ENCODE assay signal across 19 cellular contexts in genomic region chr1:2968471-2968881, GRCh38. TPM values are rescaled to one million over a fixed set of nuclear protein-coding genes. Genes with fewer than 3 reads are reported as not detected.
DNase-seq lines count a peak whose midpoint lies in the region; ATAC-seq lines count a peak whose summit lies in the region.
"Had no signal": no experiment of that assay in that cellular context is flagged by ENCODE, and none has a peak within 500 bp of the region (broad histone marks: within the 10 kb centered on the region; RNA-seq: fewer than 3 reads in every experiment).

No MANE protein-coding gene starts in this region.

- H3K27ac ChIP-seq in cingulate gyrus (ENCODE audit: low read depth, low read length) = peak overlapping the region; percentile 89
- H3K27ac ChIP-seq: KMS-11, parathyroid adenoma had no signal

- DNase-seq in DMS153 (lab: John Stamatoyannopoulos, UW) (peak; percentile 83), medulla oblongata (ENCODE audit: extremely low spot score) (peak; percentile 87), sciatic nerve (ENCODE audit: low spot score) (peak; percentile 65), cerebellar cortex (ENCODE audit: low spot score) (no peak), NCI-H1694 (lab: John Stamatoyannopoulos, UW) (no peak)
- DNase-seq in activated naive CD4-positive, alpha-beta T cell treated with anti-CD3 and anti-CD28 coated beads, Interleukin-2, amount 50 U/mL, for 16 hours = no peak
- no peak for DNase-seq in stimulated activated naive CD4-positive, alpha-beta T cell (lab: John Stamatoyannopoulos, UW)
- DNase-seq: activated CD4-positive, alpha-beta T cell treated with anti-CD3 and anti-CD28 coated beads for 48 hours; activated naive CD4-positive, alpha-beta T cell; CD4-positive, alpha-beta memory T cell; DND-41; islet precursor cell; NCI-H1092 had no signal

- intact Hi-C loops in sciatic nerve (cut with DNase I) = no loop called here

- peak; percentile 86 for ATAC-seq in sciatic nerve
- ATAC-seq: stimulated activated memory B cell treated with anti-CD40 and anti-IgM and Interleukin-4, amounts not matched to agents 10 μg/mL and 1 μg/mL and 100 μg/mL, for 72 hours had no signal

RNA-seq across cellular contexts. Expression of gene ACTRT2, which starts 52.8 kb away (rescaled TPM):
- total RNA-seq in sciatic nerve = not detected
- total RNA-seq: CD4-positive, alpha-beta memory T cell; H4; mesothelial cell of epicardium had no signal

Comparison
In these comparisons a context has a peak if more than half of its experiments do, and no peak if none do; other contexts are left out.
1. DNase-seq: peak in DMS153 (single experiment), medulla oblongata (single experiment) and sciatic nerve (single experiment); none in cerebellar cortex (single experiment), NCI-H1694 (single experiment), activated naive CD4-positive, alpha-beta T cell treated with anti-CD3 and anti-CD28 coated beads, Interleukin-2, amount 50 U/mL, for 16 hours (single experiment) and stimulated activated naive CD4-positive, alpha-beta T cell (0 of 6).